In genomic region chr1:198032668-198033067, GRCh38 we compare ENCODE assay signal across 29 cellular contexts.
"Had no signal": no experiment of that assay in that cellular context is flagged by ENCODE, and none has a peak within 500 bp of the region (broad histone marks: within the 10 kb centered on the region; RNA-seq: fewer than 3 reads in every experiment).

No MANE protein-coding gene starts in this region.

- DNase-seq: activated B cell treated with CpG ODN at 0.5 μM for 24 hours; activated CD4-positive, alpha-beta T cell treated with anti-CD3 and anti-CD28 coated beads for 48 hours; activated CD4-positive, alpha-beta T cell treated with anti-CD3 and anti-CD28 coated beads, Interleukin-2, amount 50 U/mL, for 1 hour; activated CD4-positive, alpha-beta T cell treated with anti-CD3 and anti-CD28 coated beads, Interleukin-2, amount 50 U/mL, for 48 hours; activated CD8-positive, alpha-beta memory T cell treated with anti-CD3 and anti-CD28 coated beads, Interleukin-2, amount 10 ng/mL, durations not matched to agents 7 days and 5 days; activated CD8-positive, alpha-beta memory T cell treated with anti-CD3 and anti-CD28 coated beads, Interleukin-2, amount 50 U/mL, for 4 hours; activated CD8-positive, alpha-beta T cell treated with anti-CD3 and anti-CD28 coated beads, Interleukin-2, amount 10 ng/mL, durations not matched to agents 7 days and 5 days; activated gamma-delta T cell; activated naive CD4-positive, alpha-beta T cell; activated naive CD4-positive, alpha-beta T cell treated with anti-CD3 and anti-CD28 coated beads, Interleukin-2, amount 10 ng/mL, durations not matched to agents 7 days and 5 days; activated T-cell treated with anti-CD3 and anti-CD28 coated beads, Interleukin-2, amount 50 U/mL, for 1 hour; activated T-cell treated with anti-CD3 and anti-CD28 coated beads, Interleukin-2, amount 50 U/mL, for 48 hours; adrenal gland; amygdala; aorta; central memory CD4-positive, alpha-beta T cell; cerebellar nuclear complex; colonic mucosa; effector CD8-positive, alpha-beta T cell; head of caudate nucleus; WERI-Rb-1 had no signal

- H3K27me3 Mint-ChIP-seq: activated B cell treated with CpG ODN at 0.5 μM for 24 hours, brain had no signal

- H3K27ac Mint-ChIP-seq: activated B cell treated with CpG ODN at 0.5 μM for 24 hours; activated CD8-positive, alpha-beta memory T cell treated with anti-CD3 and anti-CD28 coated beads, Interleukin-2, amount 10 ng/mL, durations not matched to agents 7 days and 5 days; activated CD8-positive, alpha-beta T cell treated with anti-CD3 and anti-CD28 coated beads, Interleukin-2, amount 10 ng/mL, durations not matched to agents 7 days and 5 days; activated naive CD4-positive, alpha-beta T cell treated with anti-CD3 and anti-CD28 coated beads, Interleukin-2, amount 10 ng/mL, durations not matched to agents 7 days and 5 days; activated naive CD4-positive, alpha-beta T cell treated with anti-CD3 and anti-CD28 coated beads, Interleukin-2, amount 50 U/mL, for 72 hours; activated T-helper 1 cell treated with anti-CD3 and anti-CD28 coated beads, Interleukin-12 subunit alpha, Interleukin-12 subunit beta, Interleukin-2, Interleukin-4 antibody, amounts not matched to agents 30 ng/mL and 10 ng/mL and 1 ng/mL, durations not matched to agents 14 hours and 24 hours and 36 hours; activated T-helper 2 cell treated with anti-CD3 and anti-CD28 coated beads, Interferon-gamma antibody, Interleukin-2, Interleukin-4, amounts not matched to agents 10 μg/mL and 5 μg/mL and 100 μg/mL, durations not matched to agents 14 hours and 24 hours and 36 hours; brain had no signal

- H3K36me3 ChIP-seq: adrenal gland, breast epithelium, cardiac muscle cell, colonic mucosa, WERI-Rb-1 had no signal

- H3K9me3 ChIP-seq: adrenal gland, breast epithelium, colonic mucosa had no signal

- H3K4me3 ChIP-seq: adrenal gland, breast epithelium, cardiac muscle cell, colonic mucosa had no signal

- H3K4me1 Mint-ChIP-seq: activated B cell treated with CpG ODN at 0.5 μM for 24 hours had no signal

- H3K36me3 Mint-ChIP-seq: activated CD8-positive, alpha-beta memory T cell treated with anti-CD3 and anti-CD28 coated beads, Interleukin-2, amount 10 ng/mL, durations not matched to agents 7 days and 5 days; activated naive CD4-positive, alpha-beta T cell treated with anti-CD3 and anti-CD28 coated beads, Interleukin-2, amount 10 ng/mL, durations not matched to agents 7 days and 5 days; activated naive CD4-positive, alpha-beta T cell treated with anti-CD3 and anti-CD28 coated beads, Interleukin-2, amount 50 U/mL, for 72 hours; brain had no signal

- H3K27me3 ChIP-seq: adrenal gland, breast epithelium, cardiac muscle cell, colonic mucosa had no signal

- ATAC-seq: activated CD4-positive, CD25-positive, alpha-beta regulatory T cell treated with anti-CD3 and anti-CD28 coated beads, Interleukin-2, amount 50 U/mL, for 24 hours; activated CD8-positive, alpha-beta memory T cell treated with anti-CD3 and anti-CD28 coated beads, Interleukin-2, amount 10 ng/mL, durations not matched to agents 7 days and 5 days; activated CD8-positive, alpha-beta T cell treated with anti-CD3 and anti-CD28 coated beads, Interleukin-2, amount 10 ng/mL, durations not matched to agents 7 days and 5 days; activated naive CD4-positive, alpha-beta T cell treated with anti-CD3 and anti-CD28 coated beads, Interleukin-2, amount 50 U/mL, for 72 hours; esophagus mucosa had no signal

- H3K4me3 Mint-ChIP-seq: activated B cell treated with CpG ODN at 0.5 μM for 24 hours; activated CD8-positive, alpha-beta memory T cell treated with anti-CD3 and anti-CD28 coated beads, Interleukin-2, amount 10 ng/mL, durations not matched to agents 7 days and 5 days; activated CD8-positive, alpha-beta T cell treated with anti-CD3 and anti-CD28 coated beads, Interleukin-2, amount 10 ng/mL, durations not matched to agents 7 days and 5 days; activated naive CD4-positive, alpha-beta T cell treated with anti-CD3 and anti-CD28 coated beads, Interleukin-2, amount 10 ng/mL, durations not matched to agents 7 days and 5 days; activated T-helper 1 cell treated with anti-CD3 and anti-CD28 coated beads, Interleukin-12 subunit alpha, Interleukin-12 subunit beta, Interleukin-2, Interleukin-4 antibody, amounts not matched to agents 30 ng/mL and 10 ng/mL and 1 ng/mL, durations not matched to agents 14 hours and 24 hours and 36 hours; brain had no signal

- H3K9me3 Mint-ChIP-seq: activated B cell treated with CpG ODN at 0.5 μM for 24 hours; activated naive CD4-positive, alpha-beta T cell treated with anti-CD3 and anti-CD28 coated beads, Interleukin-2, amount 10 ng/mL, durations not matched to agents 7 days and 5 days; activated naive CD4-positive, alpha-beta T cell treated with anti-CD3 and anti-CD28 coated beads, Interleukin-2, amount 50 U/mL, for 72 hours; activated T-helper 1 cell treated with anti-CD3 and anti-CD28 coated beads, Interleukin-12 subunit alpha, Interleukin-12 subunit beta, Interleukin-2, Interleukin-4 antibody, amounts not matched to agents 30 ng/mL and 10 ng/mL and 1 ng/mL, durations not matched to agents 14 hours and 24 hours and 36 hours; activated T-helper 2 cell treated with anti-CD3 and anti-CD28 coated beads, Interferon-gamma antibody, Interleukin-2, Interleukin-4, amounts not matched to agents 10 μg/mL and 5 μg/mL and 100 μg/mL, durations not matched to agents 14 hours and 24 hours and 36 hours; brain had no signal

- H3K4me1 ChIP-seq: adrenal gland, breast epithelium, colonic mucosa had no signal

- H3K27ac ChIP-seq: adrenal gland, breast epithelium, cardiac muscle cell, colonic mucosa, WERI-Rb-1 had no signal
